In the genomic region with DNA sequence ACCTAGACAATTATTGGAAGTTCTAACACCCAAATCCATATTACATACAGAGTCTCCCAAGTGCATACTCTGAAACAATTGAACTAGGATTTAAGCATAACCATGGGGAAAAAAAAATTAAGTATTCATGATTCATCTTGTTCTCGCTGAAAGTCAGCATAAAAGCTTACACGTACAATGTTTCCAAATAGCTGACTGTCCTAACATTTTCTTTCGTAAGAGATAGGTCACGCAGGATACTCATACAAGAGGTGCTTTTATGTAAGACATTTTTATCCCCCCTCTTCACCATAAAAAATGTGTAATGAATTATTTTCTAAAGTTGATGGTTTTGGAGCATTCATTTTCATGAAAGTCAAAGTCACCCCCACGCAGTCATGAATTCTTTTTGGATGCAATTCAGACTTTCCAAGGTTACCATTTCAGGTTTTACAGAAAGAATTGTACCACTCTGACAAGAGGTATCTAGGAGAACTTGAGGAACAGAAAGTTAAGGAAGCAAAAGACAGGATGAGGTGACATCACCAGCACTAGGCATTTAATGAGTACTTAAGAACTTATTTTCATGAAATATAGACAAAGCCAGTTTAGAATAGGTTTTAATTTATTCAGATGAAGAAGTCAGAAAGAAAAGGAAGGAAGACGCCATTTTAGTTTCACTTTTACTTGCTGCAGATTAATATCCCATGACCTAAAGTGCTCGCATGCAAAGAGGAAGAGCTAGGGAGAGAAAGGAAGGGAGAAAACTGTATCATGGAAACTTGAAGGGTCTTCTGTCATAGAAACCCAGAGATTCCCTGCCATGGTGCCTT, we compare ENCODE assay signal across 8 cellular contexts. TPM values are rescaled to one million over a fixed set of nuclear protein-coding genes. Genes with fewer than 3 reads are reported as not detected.
DNase-seq lines count a peak whose midpoint lies in the region; ATAC-seq, FAIRE-seq and TF ChIP-seq lines count a peak whose summit lies in the region.

No MANE protein-coding gene starts in this region.

- H3K9me3 Mint-ChIP-seq in activated T-helper 1 cell treated with anti-CD3 and anti-CD28 coated beads, Interleukin-12 subunit alpha, Interleukin-12 subunit beta, Interleukin-2, Interleukin-4 antibody, amounts not matched to agents 30 ng/mL and 10 ng/mL and 1 ng/mL, durations not matched to agents 14 hours and 24 hours and 36 hours = no peaks in the 10 kb centered on the region

- no peak for TF ChIP-seq CTCF in keratinocyte (optimal IDR thresholded peaks at IDR 0.05 in 1 of 3, IDR thresholded peaks at IDR 0.05 in 1 of 3, conservative IDR thresholded peaks at IDR 0.05 in 1 of 3; ENCODE audit: extremely low read depth in 1 of 3, insufficient read depth in 2 of 3, low read length in 3 of 3)
- no peak for TF ChIP-seq CTCF in tibial nerve (IDR thresholded peaks at IDR 0.05)

- H3K9me1 ChIP-seq in keratinocyte (ENCODE audit: control insufficient read depth, extremely low read depth, insufficient read depth, low read length) = no peaks in the 10 kb centered on the region

- H2AFZ ChIP-seq in keratinocyte (ENCODE audit: control insufficient read depth, low read length) = peak overlapping the region; percentile 99

- TF ChIP-seq EP300 in tibial nerve (IDR thresholded peaks at IDR 0.05) = no peak

- intact Hi-C loops in activated T-helper 1 cell treated with anti-CD3 and anti-CD28 coated beads, Interleukin-12 subunit alpha, Interleukin-12 subunit beta, Interleukin-2, Interleukin-4 antibody, amounts not matched to agents 30 ng/mL and 10 ng/mL and 1 ng/mL, durations not matched to agents 14 hours and 24 hours and 36 hours (cut with micrococcal nuclease) = no loop called here

- H3K27ac ChIP-seq in keratinocyte (ENCODE audit: control insufficient read depth, insufficient read depth, low read length) (peak overlapping the region; percentile 3), tibial nerve (peak overlapping the region in 2 of 4 donors; percentile 35 to 45)

- DNase-seq in activated T-helper 1 cell treated with anti-CD3 and anti-CD28 coated beads, Interleukin-12 subunit alpha, Interleukin-12 subunit beta, Interleukin-2, Interleukin-4 antibody, amounts not matched to agents 30 ng/mL and 10 ng/mL and 1 ng/mL, durations not matched to agents 14 hours and 24 hours and 36 hours (ENCODE audit: low spot score) = no peak
- DNase-seq in keratinocyte (ENCODE audit: low read depth, low spot score) (no peak), tibial nerve (ENCODE audit: low spot score in 2 of 2) (no peak), iPS-NIHi11 (ENCODE audit: low spot score) (no peak), GM19238 (ENCODE audit: insufficient read length, low spot score) (no peak)
- DNase-seq in stimulated activated CD4-positive, alpha-beta T cell treated with anti-CD3 and anti-CD28 coated beads, Interleukin-4, amount 100 ng/mL, for 24 hours = no peak

- WGBS in tibial nerve, 2 donors = 55 to 65% methylated on average over 7 of the region's 7 CpGs

- no peaks in the 10 kb centered on the region for H3K36me3 Mint-ChIP-seq in activated T-helper 1 cell treated with anti-CD3 and anti-CD28 coated beads, Interleukin-12 subunit alpha, Interleukin-12 subunit beta, Interleukin-2, Interleukin-4 antibody, amounts not matched to agents 30 ng/mL and 10 ng/mL and 1 ng/mL, durations not matched to agents 14 hours and 24 hours and 36 hours (ENCODE audit: low read depth)

- H3K27me3 Mint-ChIP-seq in activated T-helper 1 cell treated with anti-CD3 and anti-CD28 coated beads, Interleukin-12 subunit alpha, Interleukin-12 subunit beta, Interleukin-2, Interleukin-4 antibody, amounts not matched to agents 30 ng/mL and 10 ng/mL and 1 ng/mL, durations not matched to agents 14 hours and 24 hours and 36 hours (ENCODE audit: insufficient read depth) = peaks cover 2% of the 10 kb centered on the region

- H3K4me3 ChIP-seq in keratinocyte (ENCODE audit: control insufficient read depth in 2 of 3, extremely low read depth in 1 of 3, insufficient read depth in 2 of 3, low read depth in 1 of 3, low read length in 3 of 3) (peak overlapping the region in 2 of 3 experiments; percentile 48 to 60), tibial nerve (peak overlapping the region in 3 of 4 donors; percentile 20 to 32 (median 27))

- FAIRE-seq in keratinocyte (lab: Jason Lieb, UNC) = peak; percentile 36

- no peaks in the 10 kb centered on the region for H4K20me1 ChIP-seq in keratinocyte (ENCODE audit: control insufficient read depth, extremely low read depth, insufficient read depth, low read length)

- peaks cover 9% of the 10 kb centered on the region for H3K4me1 Mint-ChIP-seq in activated T-helper 1 cell treated with anti-CD3 and anti-CD28 coated beads, Interleukin-12 subunit alpha, Interleukin-12 subunit beta, Interleukin-2, Interleukin-4 antibody, amounts not matched to agents 30 ng/mL and 10 ng/mL and 1 ng/mL, durations not matched to agents 14 hours and 24 hours and 36 hours (ENCODE audit: low read depth)

- H3K79me2 ChIP-seq in keratinocyte (ENCODE audit: control insufficient read depth, insufficient read depth, low read length) = no peaks in the 10 kb centered on the region

- no peaks in the 10 kb centered on the region for H3K27me3 ChIP-seq in keratinocyte (ENCODE audit: control insufficient read depth, extremely low read depth, insufficient read depth, low read length)
- no peaks in the 10 kb centered on the region for H3K27me3 ChIP-seq in tibial nerve

- H3K9ac ChIP-seq in keratinocyte (ENCODE audit: control insufficient read depth, extremely low read depth, insufficient read depth, low read length) = peak overlapping the region; percentile 28

- peak; percentile 59 for ATAC-seq in GM18873 (IDR thresholded peaks at IDR 0.05; ENCODE audit: low FRiP score, unreplicated experiment)
- peak; percentile 68 for ATAC-seq in HG03432 (IDR thresholded peaks at IDR 0.05; ENCODE audit: unreplicated experiment)

- peak overlapping the region; percentile 1 for H3K27ac Mint-ChIP-seq in activated T-helper 1 cell treated with anti-CD3 and anti-CD28 coated beads, Interleukin-12 subunit alpha, Interleukin-12 subunit beta, Interleukin-2, Interleukin-4 antibody, amounts not matched to agents 30 ng/mL and 10 ng/mL and 1 ng/mL, durations not matched to agents 14 hours and 24 hours and 36 hours

- H3K4me2 ChIP-seq in keratinocyte (ENCODE audit: control insufficient read depth, extremely low read depth, insufficient read depth, low read depth, low read length) = peak overlapping the region; percentile 86

- H3K36me3 ChIP-seq in keratinocyte (ENCODE audit: control insufficient read depth in 2 of 2, extremely low read depth in 1 of 2, insufficient read depth in 2 of 2, low read length in 2 of 2) (no peaks in the 10 kb centered on the region), tibial nerve (no peaks in the 10 kb centered on the region)

- H3K4me1 ChIP-seq in keratinocyte (ENCODE audit: control insufficient read depth, extremely low read depth, insufficient read depth, low read length) (peaks cover 2% of the 10 kb centered on the region), tibial nerve (peaks cover 0 to 13% (median 10%) of the 10 kb centered on the region in 4 donors)

- H3K4me3 Mint-ChIP-seq in activated T-helper 1 cell treated with anti-CD3 and anti-CD28 coated beads, Interleukin-12 subunit alpha, Interleukin-12 subunit beta, Interleukin-2, Interleukin-4 antibody, amounts not matched to agents 30 ng/mL and 10 ng/mL and 1 ng/mL, durations not matched to agents 14 hours and 24 hours and 36 hours = peak overlapping the region; percentile 66

- no peaks in the 10 kb centered on the region for H3K9me3 ChIP-seq in keratinocyte (ENCODE audit: control insufficient read depth, low read depth, low read length)
- H3K9me3 ChIP-seq in tibial nerve = no peaks in the 10 kb centered on the region

- dilution Hi-C loops in keratinocyte (cut with MboI; ENCODE audit: extremely low pct_ligation_motif_present, low sequenced_read_pairs) = no loop called here

- TF ChIP-seq POLR2A in tibial nerve (IDR thresholded peaks at IDR 0.05) = no peak

RNA-seq across cellular contexts. Expression of a gene that starts 55.8 kb away (rescaled TPM):
- not detected in 2 replicates for total RNA-seq in activated T-helper 1 cell treated with anti-CD3 and anti-CD28 coated beads, Interleukin-12 subunit alpha, Interleukin-12 subunit beta, Interleukin-2, Interleukin-4 antibody, amounts not matched to agents 30 ng/mL and 10 ng/mL and 1 ng/mL, durations not matched to agents 14 hours and 24 hours and 36 hours
- polyA plus RNA-seq in keratinocyte = not detected in 3 replicates
- polyA plus RNA-seq in keratinocyte (2011; ENCODE audit: low read depth) = not detected
- polyA plus RNA-seq in keratinocyte (2011; cell fraction: cytosol; rRNA removed) = not detected in 2 replicates
- not detected in 2 replicates for polyA plus RNA-seq in keratinocyte (2011; cell fraction: nucleus; rRNA removed)
- not detected in 2 replicates for polyA plus RNA-seq in keratinocyte (2012; ENCODE audit: low replicate concordance)
- polyA minus RNA-seq in keratinocyte = not detected in 3 replicates
- not detected for polyA minus RNA-seq in keratinocyte (2011; cell fraction: cytosol; rRNA and poly(A)+ RNA removed)
- polyA minus RNA-seq in keratinocyte (2011; cell fraction: nucleus; rRNA and poly(A)+ RNA removed) = not detected in 2 replicates
- total RNA-seq in tibial nerve = under 1 TPM in 1 of 4 donors, not detected in 3; 0.22 TPM
